ENCODE assay signal across 8 cellular contexts in the genomic region with DNA sequence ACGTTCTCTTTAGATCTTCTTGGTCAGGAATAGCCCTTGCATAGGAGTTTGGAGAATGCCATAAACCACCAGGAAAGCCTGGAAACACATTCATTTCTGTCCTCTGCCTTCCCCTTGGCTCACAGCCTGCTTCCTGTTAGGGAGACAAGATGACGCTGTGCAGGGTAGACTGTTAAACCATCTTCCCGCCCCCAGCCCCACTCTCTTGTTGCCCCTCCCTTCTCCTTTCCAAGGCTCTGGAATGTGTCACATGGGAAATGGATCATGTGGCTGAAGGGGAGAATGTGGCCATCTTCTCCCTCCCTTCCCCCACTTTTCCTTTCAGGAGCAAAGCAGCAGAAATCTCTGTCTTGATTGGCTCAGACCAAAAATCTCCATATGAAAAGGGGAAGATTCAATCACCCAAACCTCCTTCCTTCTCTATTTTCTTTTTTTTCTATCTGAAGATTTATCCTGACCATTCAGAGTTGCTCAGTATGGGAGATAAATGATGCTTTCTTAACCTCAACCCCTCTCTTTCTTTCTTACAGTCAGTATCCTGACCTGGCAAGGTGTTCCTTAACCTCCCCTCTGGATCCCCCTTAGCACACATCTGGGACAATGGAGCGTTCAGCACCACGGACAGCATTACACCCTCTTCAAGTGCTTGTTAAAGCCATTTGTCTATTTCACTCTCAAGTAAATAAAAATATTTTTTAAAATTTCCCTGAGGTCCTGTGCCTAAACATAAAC. TPM values are rescaled to one million over a fixed set of nuclear protein-coding genes. Genes with fewer than 3 reads are reported as not detected.
DNase-seq lines count a peak whose midpoint lies in the region; ATAC-seq and TF ChIP-seq lines count a peak whose summit lies in the region.

No MANE protein-coding gene starts in this region.

- H3K4me1 ChIP-seq in heart left ventricle (peaks cover 0 to 7% (median 0%) of the 10 kb centered on the region in 12 donors), parathyroid adenoma (peaks cover 23% of the 10 kb centered on the region)

- H3K4me3 Mint-ChIP-seq in endothelial cell (ENCODE audit: unreplicated experiment) = no peak overlapping the region

- no peak for TF ChIP-seq POLR2A in heart left ventricle (IDR thresholded peaks at IDR 0.05)

- WGBS in heart left ventricle, 4 donors = 2 to 6% (median 5%) methylated on average over 5 of the region's 5 CpGs

- H3K79me2 ChIP-seq in parathyroid adenoma = peaks cover 5% of the 10 kb centered on the region

- no peaks in the 10 kb centered on the region for H3K36me3 ChIP-seq in heart left ventricle
- no peaks in the 10 kb centered on the region for H3K36me3 ChIP-seq in parathyroid adenoma (ENCODE audit: control insufficient read depth, insufficient read depth, low read length)

- H3K27me3 Mint-ChIP-seq in endothelial cell (ENCODE audit: unreplicated experiment) = peaks cover 2% of the 10 kb centered on the region

- H3K27me3 ChIP-seq in heart left ventricle = no peaks in the 10 kb centered on the region
- H3K27me3 ChIP-seq in parathyroid adenoma (ENCODE audit: control insufficient read depth, insufficient read depth, low read length) = no peaks in the 10 kb centered on the region

- H2AFZ ChIP-seq in parathyroid adenoma = peak overlapping the region; percentile 87

- H3K4me2 ChIP-seq in parathyroid adenoma (ENCODE audit: low read length) = no peak overlapping the region

- H3K27ac Mint-ChIP-seq in endothelial cell (ENCODE audit: unreplicated experiment) = peak overlapping the region; percentile 68

- H3K9me3 Mint-ChIP-seq in endothelial cell (ENCODE audit: unreplicated experiment) = no peaks in the 10 kb centered on the region

- H3K36me3 Mint-ChIP-seq in endothelial cell (ENCODE audit: low read depth, unreplicated experiment) = no peaks in the 10 kb centered on the region

- peak overlapping the region; percentile 15 for H3K9ac ChIP-seq in parathyroid adenoma

- peak in 3 of 5 donors; percentile 16 to 57 (median 32) for DNase-seq in heart left ventricle
- DNase-seq in Right ventricle myocardium superior = no peak
- DNase-seq in NCI-H774 (lab: John Stamatoyannopoulos, UW) = peak; percentile 63
- peak; percentile 67 for DNase-seq in endothelial cell (ENCODE audit: low spot score)
- DNase-seq in stimulated activated CD4-positive, alpha-beta T cell treated with anti-CD3 and anti-CD28 coated beads, Interleukin-1b, Interleukin-23, amount 100 ng/mL, for 48 hours = no peak

- intact Hi-C loops in heart left ventricle (cut with DNase I) = no loop called here
- intact Hi-C loops in Right ventricle myocardium superior (cut with DNase I) = no loop called here

- ATAC-seq in heart left ventricle (peak in 2 of 4 donors; percentile 57 to 58), Right ventricle myocardium superior (ENCODE audit: poor library complexity) (no peak), HG02970 (IDR thresholded peaks at IDR 0.05; ENCODE audit: low FRiP score, unreplicated experiment) (no peak), GM18873 (IDR thresholded peaks at IDR 0.05; ENCODE audit: low FRiP score, unreplicated experiment) (no peak)

- TF ChIP-seq CTCF in heart left ventricle (IDR thresholded peaks at IDR 0.05) = no peak
- TF ChIP-seq CTCF in endothelial cell (IDR thresholded peaks at IDR 0.05; ENCODE audit: unreplicated experiment) = no peak
- TF ChIP-seq CTCF in parathyroid adenoma (IDR thresholded peaks at IDR 0.05) = no peak

- H3K4me1 Mint-ChIP-seq in endothelial cell (ENCODE audit: unreplicated experiment) = peaks cover 12% of the 10 kb centered on the region

- no peaks in the 10 kb centered on the region for H3K9me3 ChIP-seq in heart left ventricle
- H3K9me3 ChIP-seq in parathyroid adenoma (ENCODE audit: control insufficient read depth, low read length) = no peaks in the 10 kb centered on the region

- no peak overlapping the region for H3K27ac ChIP-seq in heart left ventricle
- H3K27ac ChIP-seq in parathyroid adenoma = peak overlapping the region; percentile 96

- H3K4me3 ChIP-seq in heart left ventricle = peak overlapping the region in 2 of 12 donors; percentile 3 to 9
- no peak overlapping the region for H3K4me3 ChIP-seq in parathyroid adenoma (ENCODE audit: low read depth, low read length)

RNA-seq across cellular contexts. Expression of gene GPR19, which starts 11.4 kb away (rescaled TPM):
- total RNA-seq in heart left ventricle (under 1 TPM in 1 of 9 donors, not detected in 8; 0.61 TPM), Right ventricle myocardium superior (not detected), endothelial cell (ENCODE audit: unreplicated experiment) (4.0 TPM)
- under 1 TPM in 1 of 2 donors, not detected in 1; 0.04 TPM for polyA plus RNA-seq in heart left ventricle

RNA-seq across cellular contexts. Expression of gene CDKN1B, which starts 32.6 kb away (rescaled TPM):
- 10 to 100 TPM; 25.8 to 44.9 (median 35.1) TPM for total RNA-seq in heart left ventricle
- 10 to 100 TPM; 19.0 to 27.4 TPM for polyA plus RNA-seq in heart left ventricle
- 37.5 TPM for total RNA-seq in Right ventricle myocardium superior
- total RNA-seq in endothelial cell (ENCODE audit: unreplicated experiment) = 34.6 TPM

Comparison
In these comparisons a context has a peak if more than half of its experiments do, and no peak if none do; other contexts are left out.
1. DNase-seq: peak in heart left ventricle (3 of 5), NCI-H774 (single experiment) and endothelial cell (single experiment); none in Right ventricle myocardium superior (single experiment) and stimulated activated CD4-positive, alpha-beta T cell treated with anti-CD3 and anti-CD28 coated beads, Interleukin-1b, Interleukin-23, amount 100 ng/mL, for 48 hours (single experiment).